Comparison of ENCODE assay signal across 1 cellular context in genomic region chr5:149133795-149134777, GRCh38.
A peak's percentile ranks its signal among the peaks of the same experiment; 100 is the strongest.
TF ChIP-seq lines count a peak whose summit lies in the region.

No MANE protein-coding gene starts in this region.

TF ChIP-seq in K562, 482 proteins besides CTCF, POLR2A, EP300 and RAD21 (continued from another document and continues in another):
- TF ChIP-seq CUX1 (CRISPR knock-in tag; IDR thresholded peaks at IDR 0.05) = peak; percentile 71; the same call in 1 of the 2 replicates
- TF ChIP-seq BACH1 (tag; IDR thresholded peaks at IDR 0.05) = peak; percentile 78; the same call in 1 of the 2 replicates
- TF ChIP-seq BDP1 (IDR thresholded peaks at IDR 0.05; ENCODE audit: insufficient read depth, insufficient read length) = no peak
- peak; percentile 2; the same call in 1 of the 2 replicates for TF ChIP-seq MAFK (IDR thresholded peaks at IDR 0.05; ENCODE audit: low read length)
- TF ChIP-seq ZNF143 (CRISPR knock-in tag; IDR thresholded peaks at IDR 0.05) = no peak
- no peak for TF ChIP-seq SRF (CRISPR knock-in tag; IDR thresholded peaks at IDR 0.05)
- TF ChIP-seq HDAC3 (IDR thresholded peaks at IDR 0.05; ENCODE audit: borderline replicate concordance, partially characterized antibody) = no peak
- 0 out of 2 replicates have a peak, but pooled peaks have one; percentile 7 for TF ChIP-seq NFIC (IDR thresholded peaks at IDR 0.05)
- TF ChIP-seq ATF4 (CRISPR knock-in tag; IDR thresholded peaks at IDR 0.05) = no peak
- TF ChIP-seq JUND (IDR thresholded peaks at IDR 0.05; ENCODE audit: borderline replicate concordance, low read depth, low read length) = peak; percentile 93
- peak; percentile 88; the same call in 2 of the 3 replicates for TF ChIP-seq JUND (tag; IDR thresholded peaks at IDR 0.05; ENCODE audit: borderline replicate concordance, low read depth, low read length)
- no peak for TF ChIP-seq HEY1 (CRISPR knock-in tag; IDR thresholded peaks at IDR 0.05; ENCODE audit: borderline replicate concordance)
- TF ChIP-seq NFE2 (IDR thresholded peaks at IDR 0.05; ENCODE audit: low read depth) = peak; percentile 70
- TF ChIP-seq NFE2L1 (tag; IDR thresholded peaks at IDR 0.05; ENCODE audit: borderline replicate concordance, low read depth) = peak; percentile 2; the same call in 1 of the 2 replicates
- peak in 1 of 2 experiments; percentile 33 for TF ChIP-seq E2F6 (IDR thresholded peaks at IDR 0.05; ENCODE audit: borderline replicate concordance in 1 of 2, extremely low read depth in 1 of 2, insufficient read depth in 1 of 2, insufficient read length in 1 of 2, low read depth in 1 of 2, low read length in 1 of 2, poor library complexity in 1 of 2, severe bottlenecking in 1 of 2)
- no peak for TF ChIP-seq TAF1 (IDR thresholded peaks at IDR 0.05; ENCODE audit: control insufficient read depth, extremely low read depth, insufficient read depth, low read length, severe bottlenecking)
- peak; percentile 99 for TF ChIP-seq FOSL1 (tag; conservative IDR thresholded peaks at IDR 0.05)
- TF ChIP-seq YBX1 (IDR thresholded peaks at IDR 0.05) = no peak
- TF ChIP-seq ZNF668 (CRISPR knock-in tag; IDR thresholded peaks at IDR 0.05) = no peak
- no peak for TF ChIP-seq HNRNPLL (IDR thresholded peaks at IDR 0.05; ENCODE audit: low read depth, low read length, poor library complexity, severe bottlenecking)
- no peak for TF ChIP-seq STAT5B (CRISPR knock-in tag; IDR thresholded peaks at IDR 0.05)
- peak; percentile 62; the same call in 1 of the 2 replicates for TF ChIP-seq SMARCE1 (IDR thresholded peaks at IDR 0.05)
- TF ChIP-seq ETV5 (CRISPR knock-in tag; IDR thresholded peaks at IDR 0.05; ENCODE audit: low read depth) = no peak
- peak in 1 of 2 experiments; percentile 38; a peak in 1 of 4 replicates for TF ChIP-seq ZNF639 (CRISPR knock-in tag; conservative IDR thresholded peaks at IDR 0.05 in 1 of 2, IDR thresholded peaks at IDR 0.05 in 1 of 2)
- TF ChIP-seq ATF3 (IDR thresholded peaks at IDR 0.05) = peak; percentile 93
- TF ChIP-seq ATF3 (CRISPR knock-in tag; conservative IDR thresholded peaks at IDR 0.05) = no peak
- peak; percentile 63; the same call in 1 of the 2 replicates for TF ChIP-seq L3MBTL2 (IDR thresholded peaks at IDR 0.05)
- peak; percentile 56; the same call in 1 of the 2 replicates for TF ChIP-seq DPF2 (IDR thresholded peaks at IDR 0.05)
- peak; percentile 54; the same call in 1 of the 2 replicates for TF ChIP-seq SMAD4 (CRISPR knock-in tag; conservative IDR thresholded peaks at IDR 0.05)
- TF ChIP-seq ZNF175 (CRISPR knock-in tag; IDR thresholded peaks at IDR 0.05; ENCODE audit: low read depth) = peak; percentile 57; the same call in 1 of the 2 replicates
- TF ChIP-seq SREBF1 (IDR thresholded peaks at IDR 0.05; ENCODE audit: borderline replicate concordance, low read depth, low read length) = no peak
- no peak for TF ChIP-seq MTA3 (IDR thresholded peaks at IDR 0.05; ENCODE audit: borderline replicate concordance)
- TF ChIP-seq FOXK1 (CRISPR knock-in tag; IDR thresholded peaks at IDR 0.05; ENCODE audit: borderline replicate concordance) = no peak
- TF ChIP-seq MAFF (IDR thresholded peaks at IDR 0.05; ENCODE audit: low read length) = peak; percentile 29; the same call in 1 of the 2 replicates
- no peak for TF ChIP-seq ZNF586 (CRISPR knock-in tag; conservative IDR thresholded peaks at IDR 0.05)
- TF ChIP-seq ZBTB11 (CRISPR knock-in tag; IDR thresholded peaks at IDR 0.05) = peak in 1 of 3 experiments; percentile 35; a peak in 1 of 6 replicates
- 0 out of 4 replicates have a peak, but pooled peaks of 1 of the 2 experiments have one; percentile 18 for TF ChIP-seq TEAD1 (CRISPR knock-in tag; IDR thresholded peaks at IDR 0.05)
- no peak for TF ChIP-seq KAT7 (CRISPR knock-in tag; IDR thresholded peaks at IDR 0.05; ENCODE audit: borderline replicate concordance)
- no peak for TF ChIP-seq ZNF282 (CRISPR knock-in tag; IDR thresholded peaks at IDR 0.05)
- no peak for TF ChIP-seq PRDM10 (IDR thresholded peaks at IDR 0.05; ENCODE audit: partially characterized antibody)
- peak; percentile 38; the same call in 1 of the 2 replicates for TF ChIP-seq ZNF584 (CRISPR knock-in tag; IDR thresholded peaks at IDR 0.05; ENCODE audit: low read depth)
- no peak for TF ChIP-seq ZNF124 (CRISPR knock-in tag; IDR thresholded peaks at IDR 0.05)
- no peak for TF ChIP-seq CHD1 (IDR thresholded peaks at IDR 0.05; ENCODE audit: low read length)
- TF ChIP-seq ADNP (tag; IDR thresholded peaks at IDR 0.05) = no peak
- TF ChIP-seq SMARCA4 (IDR thresholded peaks at IDR 0.05) = peak; percentile 71; the same call in 1 of the 2 replicates
- TF ChIP-seq FOXP4 (CRISPR knock-in tag; IDR thresholded peaks at IDR 0.05; ENCODE audit: borderline replicate concordance) = no peak
- peak; percentile 60; the same call in 1 of the 2 replicates for TF ChIP-seq C11orf30 (IDR thresholded peaks at IDR 0.05; ENCODE audit: low read depth)
- no peak for TF ChIP-seq ZNF561 (CRISPR knock-in tag; conservative IDR thresholded peaks at IDR 0.05)
- peak; percentile 69; the same call in 1 of the 2 replicates for TF ChIP-seq ZKSCAN8 (CRISPR knock-in tag; IDR thresholded peaks at IDR 0.05)
